Comparison of ENCODE assay signal across 20 cellular contexts in the genomic region with DNA sequence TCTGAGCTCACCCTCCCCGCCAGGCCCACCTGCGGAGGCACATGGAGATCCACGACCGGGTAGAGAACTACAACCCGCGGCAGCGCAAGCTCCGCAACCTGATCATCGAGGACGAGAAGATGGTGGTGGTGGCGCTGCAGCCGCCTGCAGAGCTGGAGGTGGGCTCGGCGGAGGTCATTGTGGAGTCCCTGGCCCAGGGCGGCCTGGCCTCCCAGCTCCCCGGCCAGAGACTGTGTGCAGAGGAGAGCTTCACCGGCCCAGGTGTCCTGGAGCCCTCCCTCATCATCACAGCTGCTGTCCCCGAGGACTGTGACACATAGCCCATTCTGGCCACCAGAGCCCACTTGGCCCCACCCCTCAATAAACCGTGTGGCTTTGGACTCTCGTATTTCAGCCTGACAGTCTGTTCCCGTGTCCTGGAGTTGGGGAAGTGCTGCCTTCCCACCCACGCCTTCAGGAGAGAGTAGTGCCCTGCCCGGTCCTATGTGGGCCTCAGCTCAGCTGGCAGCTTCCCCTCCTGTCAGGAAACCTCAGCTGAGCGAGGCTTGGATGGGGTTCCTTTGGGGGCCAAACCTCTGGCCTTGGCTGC. TPM values are rescaled to one million over a fixed set of nuclear protein-coding genes. Genes with fewer than 3 reads are reported as not detected.
DNase-seq lines count a peak whose midpoint lies in the region; ATAC-seq, FAIRE-seq and TF ChIP-seq lines count a peak whose summit lies in the region.
"Had no signal": no experiment of that assay in that cellular context is flagged by ENCODE, and none has a peak within 500 bp of the region (broad histone marks: within the 10 kb centered on the region; RNA-seq: fewer than 3 reads in every experiment).

No MANE protein-coding gene starts in this region.

- in situ Hi-C loops in HepG2 (cut with HindIII; ENCODE audit: extremely low pct_ligation_motif_present, low pct_unique_long_range_greater_than_20kb) = no loop called here

- no peak for TF ChIP-seq CTCF in heart right ventricle (IDR thresholded peaks at IDR 0.05)
- TF ChIP-seq CTCF in WERI-Rb-1 (IDR thresholded peaks at IDR 0.05; ENCODE audit: low read depth, low read length) = no peak
- TF ChIP-seq CTCF in HepG2 (CRISPR knock-in tag; IDR thresholded peaks at IDR 0.05) = no peak
- TF ChIP-seq CTCF in uterus (IDR thresholded peaks at IDR 0.05) = no peak

- H3K4me1 ChIP-seq in heart right ventricle (peaks cover 27 to 82% (median 71%) of the 10 kb centered on the region in 9 donors), HepG2 (ENCODE audit: insufficient read depth, low read length) (no peaks in the 10 kb centered on the region), uterus (no peaks in the 10 kb centered on the region)

- H3K27me3 ChIP-seq in heart right ventricle (no peaks in the 10 kb centered on the region), WERI-Rb-1 (ENCODE audit: insufficient read depth, low read depth, severe bottlenecking) (no peaks in the 10 kb centered on the region), HepG2 (ENCODE audit: control insufficient read depth in 1 of 2, insufficient read depth in 2 of 2, low read length in 2 of 2) (no peaks in the 10 kb centered on the region), uterus (no peaks in the 10 kb centered on the region)
- H3K27me3 ChIP-seq: gastroesophageal sphincter, stomach had no signal

- H4K20me1 ChIP-seq in HepG2 (ENCODE audit: insufficient read depth, low read length) = peaks cover 11% of the 10 kb centered on the region

- no peaks in the 10 kb centered on the region for H3K9me3 ChIP-seq in heart right ventricle
- no peaks in the 10 kb centered on the region for H3K9me3 ChIP-seq in WERI-Rb-1 (ENCODE audit: severe bottlenecking)
- H3K9me3 ChIP-seq in HepG2 (ENCODE audit: low read length) = no peaks in the 10 kb centered on the region
- no peaks in the 10 kb centered on the region for H3K9me3 ChIP-seq in uterus
- H3K9me3 ChIP-seq: gastroesophageal sphincter, stomach had no signal

- H3K4me3 ChIP-seq in heart right ventricle (no peak overlapping the region), WERI-Rb-1 (ENCODE audit: low read depth, low read length) (no peak overlapping the region), HepG2 (replicated peaks in 1 of 3; ENCODE audit: insufficient read depth in 1 of 3, low read depth in 2 of 3, low read length in 3 of 3) (no peak overlapping the region), uterus (no peak overlapping the region)
- H3K4me3 ChIP-seq: gastroesophageal sphincter, smooth muscle cell, stomach had no signal

- CTCF ChIA-PET in HepG2 (lab: Yijun Ruan, JAX; ENCODE audit: low intra/inter-chr PET ratio, low total read pairs) = no interaction called here

- H3K4me2 ChIP-seq in HepG2 (ENCODE audit: low read depth, low read length) = no peak overlapping the region
- H3K4me2 ChIP-seq: smooth muscle cell had no signal

- H3K9ac ChIP-seq in HepG2 (ENCODE audit: insufficient read depth, low read depth, low read length) = no peak overlapping the region

- TF ChIP-seq EP300 in HepG2 (IDR thresholded peaks at IDR 0.05; ENCODE audit: low read depth in 2 of 2, low read length in 2 of 2) (no peak), HepG2 (CRISPR knock-in tag; IDR thresholded peaks at IDR 0.05; ENCODE audit: borderline replicate concordance) (no peak)

- POLR2A ChIA-PET in HepG2 (lab: Yijun Ruan, JAX) = interaction anchor here (0.8 to 2.2 kb wide), 4 partner anchors 9 to 15 kb away, joined by 3 to 8 read pairs (median 4); a partner anchor contains a TSS

- 79 to 81% methylated on average over 24 of the region's 24 CpGs for WGBS in heart right ventricle, 2 donors
- WGBS in HepG2 (ENCODE audit: low lambda C conversion rate) = 98% methylated on average over 12 of the region's 24 CpGs

- BruUV-seq in HepG2 (replicated peaks; lab: Mats Ljungman, UMichigan) = no TSS peak

- TF ChIP-seq RAD21 in HepG2 (CRISPR knock-in tag; IDR thresholded peaks at IDR 0.05) = no peak

- H3K27ac ChIP-seq in heart right ventricle (peak overlapping the region in 9 of 10 donors; percentile 10 to 53 (median 42)), WERI-Rb-1 (peak overlapping the region; percentile 22), HepG2 (ENCODE audit: extremely low read length, insufficient read depth, low read length) (no peak overlapping the region), uterus (no peak overlapping the region)

- peaks cover 0 to 83% (median 42%) of the 10 kb centered on the region in 9 donors for H3K36me3 ChIP-seq in heart right ventricle
- H3K36me3 ChIP-seq in WERI-Rb-1 = peaks cover 68% of the 10 kb centered on the region
- peaks cover 25 to 51% of the 10 kb centered on the region in 2 experiments for H3K36me3 ChIP-seq in HepG2 (replicated peaks in 1 of 2; ENCODE audit: control insufficient read depth in 1 of 2, insufficient read depth in 2 of 2, low read length in 2 of 2)
- H3K36me3 ChIP-seq in uterus = no peaks in the 10 kb centered on the region

- H3K79me2 ChIP-seq in HepG2 (ENCODE audit: insufficient read depth, low read length) = peaks cover 1% of the 10 kb centered on the region

- TF ChIP-seq POLR2A in HepG2 (IDR thresholded peaks at IDR 0.05; ENCODE audit: insufficient read depth in 1 of 2, low read depth in 2 of 2, low read length in 2 of 2) = no peak; a peak in 1 of 4 replicates
- no peak for TF ChIP-seq POLR2A in uterus (IDR thresholded peaks at IDR 0.05)

- intact Hi-C loops in heart right ventricle (cut with DNase I) (no loop called here), Right ventricle myocardium superior (cut with DNase I) (no loop called here), HepG2 (cut with micrococcal nuclease; ENCODE audit: unreplicated experiment) (no loop called here), uterus (cut with DNase I; ENCODE audit: low total_unique reads) (no loop called here)

- no peak overlapping the region for H2AFZ ChIP-seq in HepG2 (ENCODE audit: low read length)

- ATAC-seq in heart right ventricle = no peak
- ATAC-seq in Right ventricle myocardium superior (ENCODE audit: poor library complexity) = no peak
- ATAC-seq in HepG2 = peak; percentile 4
- no peak for ATAC-seq in HG02571 (IDR thresholded peaks at IDR 0.05; ENCODE audit: unreplicated experiment)
- ATAC-seq: gastroesophageal sphincter, PC-3 had no signal

- FAIRE-seq in HepG2 (lab: Jason Lieb, UNC) = no peak

- DNase-seq in heart right ventricle (no peak), Right ventricle myocardium superior (no peak), WERI-Rb-1 (no peak), HepG2 (ENCODE audit: low spot score) (no peak), NCI-H345 (lab: John Stamatoyannopoulos, UW) (no peak), uterus (no peak), Ammon's horn (ENCODE audit: low spot score) (no peak)
- DNase-seq: activated CD4-positive, CD25-positive, alpha-beta regulatory T cell treated with anti-CD3 and anti-CD28 coated beads, Interleukin-2, amount 50 U/mL, for 72 hours; activated CD8-positive, alpha-beta memory T cell treated with anti-CD3 and anti-CD28 coated beads, Interleukin-2, amount 50 U/mL, for 48 hours; COR-L47; HFFc6; NCI-H1694 treated with DMSO at 0.1 percent for 48 hours; PC-3; stomach had no signal

RNA-seq across cellular contexts. Expression of a gene that starts 9.2 kb away (rescaled TPM):
- total RNA-seq in heart right ventricle = 10 to 100 TPM in 6 of 10 donors, 1 to 10 TPM in 4; 7.3 to 16.6 (median 11.0) TPM
- polyA plus RNA-seq in heart right ventricle = 10 to 100 TPM; 18.3 to 41.5 TPM
- total RNA-seq in Right ventricle myocardium superior = 11.7 TPM
- 13.8 and 17.1 TPM in 2 replicates for total RNA-seq in HepG2 (2016; rRNA removed; fragmentation: Illumina TruSeq; extraction: Trizol)
- 5.0 and 5.2 TPM in 2 replicates for total RNA-seq in HepG2 (2016; cell fraction: cytosol; rRNA removed; fragmentation: Illumina TruSeq; extraction: Trizol; ENCODE audit: low read depth)
- total RNA-seq in HepG2 (2016; cell fraction: insoluble cytoplasmic fraction; rRNA removed; fragmentation: Illumina TruSeq; extraction: Trizol) = 8.3 and 21.5 TPM in 2 replicates
- total RNA-seq in HepG2 (2016; cell fraction: membrane; rRNA removed; fragmentation: Illumina TruSeq; extraction: Trizol) = 5.7 and 8.8 TPM in 2 replicates
- 17.3 and 20.3 TPM in 2 replicates for total RNA-seq in HepG2 (2016; cell fraction: nucleus; rRNA removed; fragmentation: Illumina TruSeq; extraction: Trizol)
- polyA plus RNA-seq in HepG2 (2011; rRNA removed) = 13.0 and 18.1 TPM in 2 replicates
- polyA plus RNA-seq in HepG2 (2011; cell fraction: cytosol; rRNA removed) = 10.2 and 13.3 TPM in 2 replicates
- 62.4 and 69.3 TPM in 2 replicates for polyA plus RNA-seq in HepG2 (2011; cell fraction: nucleus; rRNA removed)
- polyA plus RNA-seq in HepG2 (2012) = 9.9 and 13.5 TPM in 2 replicates
- polyA plus RNA-seq in HepG2 (2016; cell fraction: cytosol; fragmentation: Illumina TruSeq; extraction: Trizol; ENCODE audit: low read depth) = 3.7 and 4.2 TPM in 2 replicates
- polyA plus RNA-seq in HepG2 (2016; cell fraction: insoluble cytoplasmic fraction; fragmentation: Illumina TruSeq; extraction: Trizol; ENCODE audit: low read depth) = 7.6 TPM in 2 replicates
- 5.0 and 5.6 TPM in 2 replicates for polyA plus RNA-seq in HepG2 (2016; cell fraction: membrane; fragmentation: Illumina TruSeq; extraction: Trizol; ENCODE audit: low read depth)
- 44.7 and 51.5 TPM in 2 replicates for polyA plus RNA-seq in HepG2 (2016; cell fraction: nucleus; fragmentation: Illumina TruSeq; extraction: Trizol; ENCODE audit: insufficient read depth, low read depth)
- polyA minus RNA-seq in HepG2 (2011; rRNA and poly(A)+ RNA removed; ENCODE audit: low replicate concordance) = 30.6 and 46.1 TPM in 2 replicates
- 4.3 and 8.8 TPM in 2 replicates for polyA minus RNA-seq in HepG2 (2011; cell fraction: cytosol; rRNA and poly(A)+ RNA removed)
- 18.5 and 19.6 TPM in 2 replicates for polyA minus RNA-seq in HepG2 (2011; cell fraction: nucleus; rRNA and poly(A)+ RNA removed)
- 10 to 100 TPM; 26.5 to 79.7 (median 47.6) TPM for total RNA-seq in uterus

RNA-seq across cellular contexts. Expression of a gene that starts 13.7 kb away (rescaled TPM):
- total RNA-seq in heart right ventricle = 10 to 100 TPM; 49.5 to 93.3 (median 70.4) TPM
- 10 to 100 TPM; 20.4 to 22.3 TPM for polyA plus RNA-seq in heart right ventricle
- total RNA-seq in Right ventricle myocardium superior = 111 TPM
- total RNA-seq in HepG2 (2016; rRNA removed; fragmentation: Illumina TruSeq; extraction: Trizol) = 20.9 and 25.0 TPM in 2 replicates
- 4.1 and 5.1 TPM in 2 replicates for total RNA-seq in HepG2 (2016; cell fraction: cytosol; rRNA removed; fragmentation: Illumina TruSeq; extraction: Trizol; ENCODE audit: low read depth)
- 16.6 and 24.3 TPM in 2 replicates for total RNA-seq in HepG2 (2016; cell fraction: insoluble cytoplasmic fraction; rRNA removed; fragmentation: Illumina TruSeq; extraction: Trizol)
- total RNA-seq in HepG2 (2016; cell fraction: membrane; rRNA removed; fragmentation: Illumina TruSeq; extraction: Trizol) = 11.5 and 11.6 TPM in 2 replicates
- total RNA-seq in HepG2 (2016; cell fraction: nucleus; rRNA removed; fragmentation: Illumina TruSeq; extraction: Trizol) = 22.1 and 26.1 TPM in 2 replicates
- 14.8 and 19.9 TPM in 2 replicates for polyA plus RNA-seq in HepG2 (2011; rRNA removed)
- polyA plus RNA-seq in HepG2 (2011; cell fraction: cytosol; rRNA removed) = 10.9 and 14.4 TPM in 2 replicates
- polyA plus RNA-seq in HepG2 (2011; cell fraction: nucleus; rRNA removed) = 95.0 and 99.0 TPM in 2 replicates
- polyA plus RNA-seq in HepG2 (2012) = 13.7 and 34.6 TPM in 2 replicates
- polyA plus RNA-seq in HepG2 (2016; cell fraction: cytosol; fragmentation: Illumina TruSeq; extraction: Trizol; ENCODE audit: low read depth) = 2.2 and 2.8 TPM in 2 replicates
- polyA plus RNA-seq in HepG2 (2016; cell fraction: insoluble cytoplasmic fraction; fragmentation: Illumina TruSeq; extraction: Trizol; ENCODE audit: low read depth) = 14.0 and 18.0 TPM in 2 replicates
- 4.8 and 5.2 TPM in 2 replicates for polyA plus RNA-seq in HepG2 (2016; cell fraction: membrane; fragmentation: Illumina TruSeq; extraction: Trizol; ENCODE audit: low read depth)
- 41.5 and 42.6 TPM in 2 replicates for polyA plus RNA-seq in HepG2 (2016; cell fraction: nucleus; fragmentation: Illumina TruSeq; extraction: Trizol; ENCODE audit: insufficient read depth, low read depth)
- polyA minus RNA-seq in HepG2 (2011; rRNA and poly(A)+ RNA removed; ENCODE audit: low replicate concordance) = 28.3 and 69.9 TPM in 2 replicates
- polyA minus RNA-seq in HepG2 (2011; cell fraction: cytosol; rRNA and poly(A)+ RNA removed) = 21.0 and 26.5 TPM in 2 replicates
- 34.2 and 40.8 TPM in 2 replicates for polyA minus RNA-seq in HepG2 (2011; cell fraction: nucleus; rRNA and poly(A)+ RNA removed)
- 10 to 100 TPM; 17.4 to 31.1 (median 20.6) TPM for total RNA-seq in uterus

RNA-seq across cellular contexts. Expression of a gene that starts 24.5 kb away (rescaled TPM):
- total RNA-seq in heart right ventricle = 10 to 100 TPM in 1 of 10 donors, 1 to 10 TPM in 9; 5.9 to 12.2 (median 8.0) TPM
- 1 to 10 TPM; 3.7 to 5.2 TPM for polyA plus RNA-seq in heart right ventricle
- total RNA-seq in Right ventricle myocardium superior = 8.6 TPM
- total RNA-seq in HepG2 (2016; rRNA removed; fragmentation: Illumina TruSeq; extraction: Trizol) = 7.4 and 8.4 TPM in 2 replicates
- 1.8 TPM in 2 replicates for total RNA-seq in HepG2 (2016; cell fraction: cytosol; rRNA removed; fragmentation: Illumina TruSeq; extraction: Trizol; ENCODE audit: low read depth)
- 7.7 and 8.2 TPM in 2 replicates for total RNA-seq in HepG2 (2016; cell fraction: insoluble cytoplasmic fraction; rRNA removed; fragmentation: Illumina TruSeq; extraction: Trizol)
- total RNA-seq in HepG2 (2016; cell fraction: membrane; rRNA removed; fragmentation: Illumina TruSeq; extraction: Trizol) = 5.3 and 5.8 TPM in 2 replicates
- total RNA-seq in HepG2 (2016; cell fraction: nucleus; rRNA removed; fragmentation: Illumina TruSeq; extraction: Trizol) = 8.5 and 10.6 TPM in 2 replicates
- polyA plus RNA-seq in HepG2 (2011; rRNA removed) = 4.7 and 6.1 TPM in 2 replicates
- 3.7 and 4.9 TPM in 2 replicates for polyA plus RNA-seq in HepG2 (2011; cell fraction: cytosol; rRNA removed)
- polyA plus RNA-seq in HepG2 (2011; cell fraction: nucleus; rRNA removed) = 9.9 and 12.6 TPM in 2 replicates
- 15.6 and 16.1 TPM in 2 replicates for polyA plus RNA-seq in HepG2 (2012)
- polyA plus RNA-seq in HepG2 (2016; cell fraction: cytosol; fragmentation: Illumina TruSeq; extraction: Trizol; ENCODE audit: low read depth) = 0.83 and 0.97 TPM in 2 replicates
- polyA plus RNA-seq in HepG2 (2016; cell fraction: insoluble cytoplasmic fraction; fragmentation: Illumina TruSeq; extraction: Trizol; ENCODE audit: low read depth) = 9.5 and 10.6 TPM in 2 replicates
- 2.9 and 3.0 TPM in 2 replicates for polyA plus RNA-seq in HepG2 (2016; cell fraction: membrane; fragmentation: Illumina TruSeq; extraction: Trizol; ENCODE audit: low read depth)
- polyA plus RNA-seq in HepG2 (2016; cell fraction: nucleus; fragmentation: Illumina TruSeq; extraction: Trizol; ENCODE audit: insufficient read depth, low read depth) = 19.2 and 19.9 TPM in 2 replicates
- polyA minus RNA-seq in HepG2 (2011; rRNA and poly(A)+ RNA removed; ENCODE audit: low replicate concordance) = 2.6 and 5.3 TPM in 2 replicates
- polyA minus RNA-seq in HepG2 (2011; cell fraction: cytosol; rRNA and poly(A)+ RNA removed) = 4.9 and 7.5 TPM in 2 replicates
- 4.2 and 4.7 TPM in 2 replicates for polyA minus RNA-seq in HepG2 (2011; cell fraction: nucleus; rRNA and poly(A)+ RNA removed)
- 10 to 100 TPM in 2 of 4 donors, 1 to 10 TPM in 2; 1.8 to 29.6 (median 15.0) TPM for total RNA-seq in uterus

RNA-seq across cellular contexts. Expression of a gene that starts 33.9 kb away (rescaled TPM):
- total RNA-seq in heart right ventricle (not detected), Right ventricle myocardium superior (not detected), HepG2 (2016; rRNA removed; fragmentation: Illumina TruSeq; extraction: Trizol) (0.98 and 1.4 TPM in 2 replicates), uterus (not detected)
- polyA plus RNA-seq in heart right ventricle (not detected), HepG2 (2011; rRNA removed) (1.6 and 1.9 TPM in 2 replicates)
- 0.26 and 0.30 TPM in 2 replicates for total RNA-seq in HepG2 (2016; cell fraction: cytosol; rRNA removed; fragmentation: Illumina TruSeq; extraction: Trizol; ENCODE audit: low read depth)
- 1.4 and 1.7 TPM in 2 replicates for total RNA-seq in HepG2 (2016; cell fraction: insoluble cytoplasmic fraction; rRNA removed; fragmentation: Illumina TruSeq; extraction: Trizol)
- total RNA-seq in HepG2 (2016; cell fraction: membrane; rRNA removed; fragmentation: Illumina TruSeq; extraction: Trizol) = 1.1 and 2.0 TPM in 2 replicates
- 1.1 TPM in 2 replicates for total RNA-seq in HepG2 (2016; cell fraction: nucleus; rRNA removed; fragmentation: Illumina TruSeq; extraction: Trizol)
- 1.8 and 2.4 TPM in 2 replicates for polyA plus RNA-seq in HepG2 (2011; cell fraction: cytosol; rRNA removed)
- 0.93 and 1.9 TPM in 2 replicates for polyA plus RNA-seq in HepG2 (2011; cell fraction: nucleus; rRNA removed)
- polyA plus RNA-seq in HepG2 (2012) = 0.30 and 0.32 TPM in 2 replicates
- polyA plus RNA-seq in HepG2 (2016; cell fraction: cytosol; fragmentation: Illumina TruSeq; extraction: Trizol; ENCODE audit: low read depth) = 0.71 and 0.72 TPM in 2 replicates
- polyA plus RNA-seq in HepG2 (2016; cell fraction: insoluble cytoplasmic fraction; fragmentation: Illumina TruSeq; extraction: Trizol; ENCODE audit: low read depth) = 0.81 and 1.2 TPM in 2 replicates
- 1.2 TPM in 2 replicates for polyA plus RNA-seq in HepG2 (2016; cell fraction: membrane; fragmentation: Illumina TruSeq; extraction: Trizol; ENCODE audit: low read depth)
- 1.9 and 2.5 TPM in 2 replicates for polyA plus RNA-seq in HepG2 (2016; cell fraction: nucleus; fragmentation: Illumina TruSeq; extraction: Trizol; ENCODE audit: insufficient read depth, low read depth)
- polyA minus RNA-seq in HepG2 (2011; rRNA and poly(A)+ RNA removed; ENCODE audit: low replicate concordance) = 0.09 and 5.5 TPM in 2 replicates
- 0.79 and 1.3 TPM in 2 replicates for polyA minus RNA-seq in HepG2 (2011; cell fraction: cytosol; rRNA and poly(A)+ RNA removed)
- polyA minus RNA-seq in HepG2 (2011; cell fraction: nucleus; rRNA and poly(A)+ RNA removed) = 0.26 and 1.2 TPM in 2 replicates
- total RNA-seq: gastroesophageal sphincter, HFFc6, mesothelial cell of epicardium, NCI-H460, osteocyte, PC-3, smooth muscle cell, stomach had no signal

RNA-seq across cellular contexts. Expression of a gene that starts 34.7 kb away (rescaled TPM):
- 10 to 100 TPM; 13.5 to 19.3 (median 15.3) TPM for total RNA-seq in heart right ventricle
- polyA plus RNA-seq in heart right ventricle = 1 to 10 TPM; 3.0 to 5.9 TPM
- total RNA-seq in Right ventricle myocardium superior = 10.9 TPM
- total RNA-seq in HepG2 (2016; rRNA removed; fragmentation: Illumina TruSeq; extraction: Trizol) = 20.2 and 24.7 TPM in 2 replicates
- total RNA-seq in HepG2 (2016; cell fraction: cytosol; rRNA removed; fragmentation: Illumina TruSeq; extraction: Trizol; ENCODE audit: low read depth) = 4.3 and 6.3 TPM in 2 replicates
- total RNA-seq in HepG2 (2016; cell fraction: insoluble cytoplasmic fraction; rRNA removed; fragmentation: Illumina TruSeq; extraction: Trizol) = 19.4 and 25.8 TPM in 2 replicates
- 5.9 and 8.3 TPM in 2 replicates for total RNA-seq in HepG2 (2016; cell fraction: membrane; rRNA removed; fragmentation: Illumina TruSeq; extraction: Trizol)
- total RNA-seq in HepG2 (2016; cell fraction: nucleus; rRNA removed; fragmentation: Illumina TruSeq; extraction: Trizol) = 26.3 and 28.9 TPM in 2 replicates
- polyA plus RNA-seq in HepG2 (2011; rRNA removed) = 13.0 and 18.0 TPM in 2 replicates
- 4.1 and 6.3 TPM in 2 replicates for polyA plus RNA-seq in HepG2 (2011; cell fraction: cytosol; rRNA removed)
- polyA plus RNA-seq in HepG2 (2011; cell fraction: nucleus; rRNA removed) = 21.8 and 23.2 TPM in 2 replicates
- polyA plus RNA-seq in HepG2 (2012) = 5.5 and 7.7 TPM in 2 replicates
- 1.00 and 1.3 TPM in 2 replicates for polyA plus RNA-seq in HepG2 (2016; cell fraction: cytosol; fragmentation: Illumina TruSeq; extraction: Trizol; ENCODE audit: low read depth)
- polyA plus RNA-seq in HepG2 (2016; cell fraction: insoluble cytoplasmic fraction; fragmentation: Illumina TruSeq; extraction: Trizol; ENCODE audit: low read depth) = 11.8 and 15.3 TPM in 2 replicates
- polyA plus RNA-seq in HepG2 (2016; cell fraction: membrane; fragmentation: Illumina TruSeq; extraction: Trizol; ENCODE audit: low read depth) = 2.0 and 2.6 TPM in 2 replicates
- 25.2 and 25.4 TPM in 2 replicates for polyA plus RNA-seq in HepG2 (2016; cell fraction: nucleus; fragmentation: Illumina TruSeq; extraction: Trizol; ENCODE audit: insufficient read depth, low read depth)
- 14.0 and 45.5 TPM in 2 replicates for polyA minus RNA-seq in HepG2 (2011; rRNA and poly(A)+ RNA removed; ENCODE audit: low replicate concordance)
- 5.5 and 8.8 TPM in 2 replicates for polyA minus RNA-seq in HepG2 (2011; cell fraction: cytosol; rRNA and poly(A)+ RNA removed)
- polyA minus RNA-seq in HepG2 (2011; cell fraction: nucleus; rRNA and poly(A)+ RNA removed) = 63.2 and 74.2 TPM in 2 replicates
- 10 to 100 TPM in 2 of 4 donors, 1 to 10 TPM in 2; 4.7 to 44.8 (median 23.7) TPM for total RNA-seq in uterus

Comparison
In these comparisons a context has a peak if more than half of its experiments do, and no peak if none do; other contexts are left out.
1. H3K27ac ChIP-seq: peak in heart right ventricle (9 of 10) and WERI-Rb-1 (single experiment); none in HepG2 (single experiment) and uterus (0 of 2).